In the genomic region with DNA sequence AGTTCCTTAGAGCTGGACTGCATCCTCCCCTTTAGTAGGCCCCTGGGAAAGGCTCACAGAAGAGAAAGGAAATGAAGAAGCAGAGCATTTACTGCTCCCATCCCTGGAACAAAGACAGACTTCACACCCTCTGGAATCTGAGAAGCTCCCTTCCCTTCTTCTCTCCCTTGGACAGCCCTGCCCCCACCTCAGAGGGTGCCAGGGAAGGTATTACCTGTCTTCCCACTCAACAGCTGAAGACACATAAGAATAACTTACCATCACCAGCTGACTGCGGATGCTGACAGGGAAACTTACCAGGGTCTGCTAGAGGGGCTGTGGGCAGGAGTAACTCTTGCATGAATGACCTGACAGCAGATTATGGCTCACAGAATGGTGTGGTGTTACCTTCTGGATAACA, we compare ENCODE assay signal across 19 cellular contexts. TPM values are rescaled to one million over a fixed set of nuclear protein-coding genes. Genes with fewer than 3 reads are reported as not detected.
"Had no signal": no experiment of that assay in that cellular context is flagged by ENCODE, and none has a peak within 500 bp of the region (broad histone marks: within the 10 kb centered on the region; RNA-seq: fewer than 3 reads in every experiment).

No MANE protein-coding gene starts in this region.

- H3K36me3 ChIP-seq: SJSA1 had no signal

- H3K4me1 ChIP-seq: SJSA1 had no signal

- DNase-seq: KBM-7, MV-4-11, NCI-H1048, NCI-H1105 treated with DMSO at 0.1 percent for 48 hours, NCI-H1417 treated with DMSO at 0.1 percent for 48 hours, NCI-H146, NCI-H1694 treated with DMSO at 0.1 percent for 48 hours, NCI-H1930, NCI-H2081 treated with DMSO at 0.1 percent for 48 hours, NCI-H2227 treated with DMSO at 0.1 percent for 48 hours, NCI-H524, NCI-H69, NCI-H774, Right ventricle myocardium superior, RPMI8226, SIG-M5 had no signal

- H3K27me3 ChIP-seq: SJSA1 had no signal

- H3K4me3 ChIP-seq: SJSA1, SK-N-MC had no signal

RNA-seq across cellular contexts. Expression of gene FAAH, which starts 14.1 kb away (rescaled TPM):
- total RNA-seq: LHCN-M2 had no signal
